ENCODE assay signal across 17 cellular contexts in the genomic region with DNA sequence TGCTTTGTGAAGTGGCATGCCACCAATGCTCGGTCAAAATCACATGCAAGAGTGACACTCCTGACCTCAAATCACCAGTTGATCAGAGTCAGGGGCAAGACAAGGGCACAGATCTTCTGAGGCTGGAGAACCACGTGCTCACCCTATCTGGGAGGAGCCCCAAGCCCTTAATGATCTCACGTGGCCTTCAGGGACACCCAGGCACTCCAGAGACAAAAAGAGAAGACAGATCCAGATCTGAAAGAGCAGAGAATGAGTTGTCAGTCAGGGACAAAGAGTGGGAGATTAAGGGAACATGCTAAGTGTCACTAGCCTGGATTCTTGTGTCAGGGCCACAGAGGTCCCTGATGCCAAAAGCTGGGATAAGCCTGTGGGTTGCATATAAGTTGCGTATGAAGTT.
"Had no signal": no experiment of that assay in that cellular context is flagged by ENCODE, and none has a peak within 500 bp of the region (broad histone marks: within the 10 kb centered on the region; RNA-seq: fewer than 3 reads in every experiment).

No MANE protein-coding gene starts in this region.

- H3K4me3 Mint-ChIP-seq: activated B cell treated with CpG ODN at 0.5 μM for 24 hours; activated T-helper 17 cell treated with anti-CD3 and anti-CD28 coated beads, Interleukin-2, amount 50 U/mL, for 72 hours; naive B cell; T-cell; type B pancreatic cell had no signal

- H3K27me3 Mint-ChIP-seq: activated T-helper 17 cell treated with anti-CD3 and anti-CD28 coated beads, Interleukin-2, amount 50 U/mL, for 72 hours; T-cell had no signal

- H3K36me3 ChIP-seq: breast epithelium, colonic mucosa, esophagus squamous epithelium, gastrocnemius medialis, thoracic aorta had no signal

- H3K4me3 ChIP-seq: breast epithelium, colonic mucosa, esophagus squamous epithelium, gastrocnemius medialis, lung, thoracic aorta had no signal

- H3K36me3 Mint-ChIP-seq: activated naive CD4-positive, alpha-beta T cell treated with anti-CD3 and anti-CD28 coated beads, Interleukin-2, amount 50 U/mL, for 72 hours; naive B cell; T-cell; type B pancreatic cell had no signal

- H3K4me1 ChIP-seq: breast epithelium, colonic mucosa, gastrocnemius medialis had no signal

- H3K27me3 ChIP-seq: breast epithelium, colonic mucosa, esophagus squamous epithelium, gastrocnemius medialis had no signal

- DNase-seq: activated B cell treated with CpG ODN at 0.5 μM for 24 hours; activated CD4-positive, alpha-beta T cell treated with anti-CD3 and anti-CD28 coated beads for 4 hours; activated T-cell treated with anti-CD3 and anti-CD28 coated beads, Interleukin-2, amount 50 U/mL, for 1 hour; colonic mucosa; esophagus squamous epithelium; gastrocnemius medialis; naive B cell; stimulated activated CD4-positive, alpha-beta T cell treated with anti-CD3 and anti-CD28 coated beads, Interleukin-4, amount 100 ng/mL, for 24 hours; stimulated activated naive CD4-positive, alpha-beta T cell treated with Interleukin-2 at 50 U/mL for 16 hours; T-cell had no signal

- H3K9me3 Mint-ChIP-seq: activated B cell treated with CpG ODN at 0.5 μM for 24 hours; activated T-helper 17 cell treated with anti-CD3 and anti-CD28 coated beads, Interleukin-2, amount 50 U/mL, for 72 hours; T-cell; type B pancreatic cell had no signal

- H3K4me1 Mint-ChIP-seq: activated B cell treated with CpG ODN at 0.5 μM for 24 hours had no signal

- H3K27ac Mint-ChIP-seq: activated B cell treated with CpG ODN at 0.5 μM for 24 hours; activated naive CD4-positive, alpha-beta T cell treated with anti-CD3 and anti-CD28 coated beads, Interleukin-2, amount 50 U/mL, for 72 hours; activated T-helper 17 cell treated with anti-CD3 and anti-CD28 coated beads, Interleukin-2, amount 50 U/mL, for 72 hours; naive B cell; progenitor cell of endocrine pancreas; type B pancreatic cell had no signal

- H3K9me3 ChIP-seq: breast epithelium, colonic mucosa, esophagus squamous epithelium, gastrocnemius medialis, thoracic aorta had no signal

- H3K27ac ChIP-seq: colonic mucosa, esophagus squamous epithelium, gastrocnemius medialis, thoracic aorta had no signal

- ATAC-seq: activated naive CD4-positive, alpha-beta T cell treated with anti-CD3 and anti-CD28 coated beads, Interleukin-2, amount 50 U/mL, for 72 hours; activated T-helper 17 cell treated with anti-CD3 and anti-CD28 coated beads, Interleukin-2, amount 50 U/mL, for 72 hours; gastrocnemius medialis; T-cell had no signal
